Comparison of ENCODE assay signal across 11 cellular contexts in genomic region chr19:38223119-38223523, GRCh38. TPM values are rescaled to one million over a fixed set of nuclear protein-coding genes. Genes with fewer than 3 reads are reported as not detected.
DNase-seq lines count a peak whose midpoint lies in the region; ATAC-seq, FAIRE-seq and TF ChIP-seq lines count a peak whose summit lies in the region.
"Had no signal": no experiment of that assay in that cellular context is flagged by ENCODE, and none has a peak within 500 bp of the region (broad histone marks: within the 10 kb centered on the region; RNA-seq: fewer than 3 reads in every experiment).

No MANE protein-coding gene starts in this region.

- peaks cover 4% of the 10 kb centered on the region for H3K27me3 Mint-ChIP-seq in neural crest cell (ENCODE audit: low read depth)

- intact Hi-C loops in GM12878 (cut with micrococcal nuclease; ENCODE audit: unreplicated experiment): no loop called here

- CTCF ChIA-PET in GM12878 (lab: Yijun Ruan, JAX): no interaction called here

- no peak overlapping the region for H2AFZ ChIP-seq in Karpas-422 (ENCODE audit: low read length)
- no peak overlapping the region; the same call in 1 of the 2 replicates for H2AFZ ChIP-seq in GM12878 (ENCODE audit: control insufficient read depth, low read depth, low read length)

- ATAC-seq in GM12878: no peak

- H3K27ac Mint-ChIP-seq in neural crest cell (ENCODE audit: unreplicated experiment): peak overlapping the region; percentile 72

- H3K4me3 Mint-ChIP-seq in neural crest cell: peak overlapping the region; percentile 56

- H3K27me3 ChIP-seq in Karpas-422 (ENCODE audit: low read length) (no peaks in the 10 kb centered on the region), GM12878 (replicated peaks in 1 of 2; ENCODE audit: control insufficient read depth in 2 of 2, insufficient read depth in 2 of 2, low read length in 1 of 2) (peaks cover 3 to 7% of the 10 kb centered on the region in 2 experiments; a peak in 3 of 4 replicates)

- no peaks in the 10 kb centered on the region for H3K9me3 Mint-ChIP-seq in neural crest cell

- peak overlapping the region; percentile 69; the same call in 1 of the 2 replicates for H3K9ac ChIP-seq in ES-I3 (ENCODE audit: low read depth, low read length)
- peak overlapping the region; percentile 74 for H3K9ac ChIP-seq in Karpas-422 (ENCODE audit: low read length)
- H3K9ac ChIP-seq in GM12878 (ENCODE audit: control insufficient read depth, insufficient read depth, low read length): no peak overlapping the region

- FAIRE-seq in GM12878 (lab: Jason Lieb, UNC): peak; percentile 35

- H3K4me2 ChIP-seq in Karpas-422 (ENCODE audit: low read depth, low read length, poor library complexity, severe bottlenecking): peak overlapping the region; percentile 80
- H3K4me2 ChIP-seq in GM12878 (ENCODE audit: control insufficient read depth, insufficient read depth): peak overlapping the region; percentile 72

- no peak for DNase-seq in Karpas-422
- no peak for DNase-seq in GM12878 (ENCODE audit: low read depth, low spot score)
- DNase-seq in neural crest cell (ENCODE audit: low read depth, low spot score): no peak
- no peak for DNase-seq in cortex of kidney (lab: John Stamatoyannopoulos, UW)
- DNase-seq in NCI-H1436 (lab: John Stamatoyannopoulos, UW): no peak
- no peak for DNase-seq in mucosa of gallbladder (ENCODE audit: low spot score)
- DNase-seq: activated CD4-positive, alpha-beta T cell treated with anti-CD3 and anti-CD28 coated beads for 1 hour; left ventricle myocardium inferior; NCI-H2081 had no signal

- peaks cover 44% of the 10 kb centered on the region for H3K4me1 Mint-ChIP-seq in neural crest cell

- TF ChIP-seq RAD21 in GM12878 (IDR thresholded peaks at IDR 0.05; ENCODE audit: insufficient read depth, low read depth, low read length): no peak

- H3K4me3 ChIP-seq in Karpas-422 (ENCODE audit: low read length) (peak overlapping the region; percentile 73), GM12878 (peak overlapping the region; percentile 89)

- H3K9me2 ChIP-seq in Karpas-422 (replicated peaks; ENCODE audit: insufficient read depth, low read length): no peaks in the 10 kb centered on the region

- BruUV-seq in GM12878 (replicated peaks; lab: Mats Ljungman, UMichigan): no TSS peak

- H3K36me3 ChIP-seq in ES-I3 (ENCODE audit: insufficient read depth, low read length): no peaks in the 10 kb centered on the region
- H3K36me3 ChIP-seq in Karpas-422 (ENCODE audit: insufficient read depth, low read length): no peaks in the 10 kb centered on the region
- H3K36me3 ChIP-seq in GM12878 (ENCODE audit: control insufficient read depth in 2 of 2, insufficient read depth in 2 of 2, low read length in 1 of 2): no peaks in the 10 kb centered on the region
- H3K36me3 ChIP-seq: left ventricle myocardium inferior had no signal

- POLR2A ChIA-PET in GM12878 (lab: Charles Lee): no interaction called here

- SMC1A ChIA-PET in GM12878 (lab: Charles Lee; ENCODE audit: uncharacterized antibody, unreplicated experiment): no interaction called here

- H3K36me3 Mint-ChIP-seq in neural crest cell (ENCODE audit: low read depth): peaks cover 11% of the 10 kb centered on the region

- peaks cover 3% of the 10 kb centered on the region; the same call in 1 of the 2 replicates for H4K20me1 ChIP-seq in Karpas-422 (ENCODE audit: insufficient read depth, low read depth, low read length)
- H4K20me1 ChIP-seq in GM12878 (ENCODE audit: control insufficient read depth, insufficient read depth): no peaks in the 10 kb centered on the region

- TF ChIP-seq EP300 in GM12878 (IDR thresholded peaks at IDR 0.05; ENCODE audit: borderline replicate concordance in 1 of 2, control insufficient read depth in 1 of 2, low read depth in 2 of 2, low read length in 2 of 2): no peak

- H3K27ac ChIP-seq in Karpas-422 (ENCODE audit: low read length): no peak overlapping the region
- H3K27ac ChIP-seq in GM12878 (ENCODE audit: control insufficient read depth, insufficient read depth): no peak overlapping the region
- H3K27ac ChIP-seq: left ventricle myocardium inferior had no signal

- peaks cover 18% of the 10 kb centered on the region for H3K4me1 ChIP-seq in ES-I3 (ENCODE audit: insufficient read depth, low read length)
- H3K4me1 ChIP-seq in Karpas-422 (ENCODE audit: low read length): peaks cover 15% of the 10 kb centered on the region
- H3K4me1 ChIP-seq in GM12878 (ENCODE audit: control insufficient read depth, insufficient read depth, low read length): 0 out of 2 replicates have a peak, but pooled peaks cover 4% of the 10 kb centered on the region

- TF ChIP-seq CTCF in GM12878 (IDR thresholded peaks at IDR 0.05 in 2 of 3, conservative IDR thresholded peaks at IDR 0.05 in 1 of 3; ENCODE audit: control insufficient read depth in 2 of 3, extremely low read depth in 1 of 3, insufficient read depth in 1 of 3, low read depth in 3 of 3, low read length in 3 of 3): no peak
- TF ChIP-seq CTCF in neural crest cell (conservative IDR thresholded peaks at IDR 0.05): no peak

- H3K9me3 ChIP-seq in ES-I3 (ENCODE audit: control insufficient read depth, insufficient read depth, low read length) (no peaks in the 10 kb centered on the region), Karpas-422 (ENCODE audit: low read length) (no peaks in the 10 kb centered on the region), GM12878 (replicated peaks; ENCODE audit: control insufficient read depth, insufficient read depth, low read length) (no peaks in the 10 kb centered on the region)
- H3K9me3 ChIP-seq: left ventricle myocardium inferior had no signal

- in situ Hi-C loops in GM12878 (cut with MboI): no loop called here

- RAD21 ChIA-PET in GM12878 (lab: Charles Lee; ENCODE audit: unreplicated experiment): no interaction called here

- 65% methylated on average over 3 of the region's 3 CpGs for WGBS in GM12878 (ENCODE audit: insufficient coverage, insufficient replicate concordance, low lambda C conversion rate, missing lambda C conversion rate)

- no peak for TF ChIP-seq POLR2A in GM12878 (IDR thresholded peaks at IDR 0.05; ENCODE audit: low read depth, low read length)

- H3K79me2 ChIP-seq in Karpas-422 (ENCODE audit: low read length): peaks cover 8% of the 10 kb centered on the region; the same call in 1 of the 2 replicates
- H3K79me2 ChIP-seq in GM12878 (ENCODE audit: control insufficient read depth, insufficient read depth, low read length): no peaks in the 10 kb centered on the region

RNA-seq across cellular contexts. Expression of gene DPF1, which starts 0.9 kb away (rescaled TPM):
- total RNA-seq in Karpas-422 (2014; rRNA removed; shearing (Covaris generic); ENCODE audit: low replicate concordance): 2.5 and 3.2 TPM in 2 replicates
- 1.0 and 2.1 TPM in 2 replicates for total RNA-seq in GM12878 (2013; cell fraction: nucleolus; rRNA removed)
- total RNA-seq in GM12878 (2014; rRNA removed) (1.7 and 2.4 TPM in 2 replicates), GM12878 (2014; rRNA removed; fragmentation: Illumina TruSeq; extraction: Trizol) (1.6 and 2.3 TPM in 2 replicates), GM12878 (2021) (3.8 and 4.0 TPM in 2 replicates), neural crest cell (31.7 and 35.5 TPM in 2 replicates), mucosa of gallbladder (0.12 TPM)
- 0.38 TPM for polyA plus RNA-seq in GM12878 (2011; ENCODE audit: low read depth)
- polyA plus RNA-seq in GM12878 (2011; rRNA removed) (0.30 and 0.65 TPM in 2 replicates), GM12878 (2014; fragmentation: Illumina TruSeq; extraction: Trizol) (1.1 and 2.2 TPM in 2 replicates), GM12878 (2014; fragmentation: Nextera tagmentation; extraction: Ambion mirVana) (under 1 TPM; 0.11 to 0.18 TPM), GM12878 (2014; rRNA removed) (4.3 and 4.9 TPM in 2 replicates), GM12878 (2016; fragmentation: Nextera tagmentation; extraction: Ambion mirVana) (1 to 10 TPM; 4.0 to 4.2 TPM)
- polyA plus RNA-seq in GM12878 (2011; cell fraction: cytosol; rRNA removed): 1.4 and 2.4 TPM in 2 replicates
- polyA plus RNA-seq in GM12878 (2011; cell fraction: nucleus; rRNA removed): 1.9 and 3.6 TPM in 2 replicates
- polyA plus RNA-seq in GM12878 (2012): 1.4 and 1.9 TPM in 2 replicates
- polyA minus RNA-seq in GM12878 (2011; rRNA and poly(A)+ RNA removed): 0.37 and 2.0 TPM in 2 replicates
- 0.62 and 1.3 TPM in 2 replicates for polyA minus RNA-seq in GM12878 (2011; cell fraction: cytosol; rRNA and poly(A)+ RNA removed)
- polyA minus RNA-seq in GM12878 (2011; cell fraction: nucleus; rRNA and poly(A)+ RNA removed): 0.36 and 1.1 TPM in 2 replicates

RNA-seq across cellular contexts. Expression of gene PPP1R14A, which starts 33.1 kb away (rescaled TPM):
- total RNA-seq in Karpas-422 (2014; rRNA removed; shearing (Covaris generic); ENCODE audit: low replicate concordance): not detected in 2 replicates
- not detected in 2 replicates for total RNA-seq in GM12878 (2013; cell fraction: nucleolus; rRNA removed)
- not detected in 2 replicates for total RNA-seq in GM12878 (2014; rRNA removed)
- not detected in 2 replicates for total RNA-seq in GM12878 (2014; rRNA removed; fragmentation: Illumina TruSeq; extraction: Trizol)
- total RNA-seq in GM12878 (2021): not detected in 2 replicates
- polyA plus RNA-seq in GM12878 (2011; ENCODE audit: low read depth): not detected
- polyA plus RNA-seq in GM12878 (2011; rRNA removed): not detected in 2 replicates
- not detected in 2 replicates for polyA plus RNA-seq in GM12878 (2011; cell fraction: cytosol; rRNA removed)
- polyA plus RNA-seq in GM12878 (2011; cell fraction: nucleus; rRNA removed): not detected in 2 replicates
- not detected in 2 replicates for polyA plus RNA-seq in GM12878 (2012)
- polyA plus RNA-seq in GM12878 (2014; fragmentation: Illumina TruSeq; extraction: Trizol): not detected in 2 replicates
- not detected for polyA plus RNA-seq in GM12878 (2014; fragmentation: Nextera tagmentation; extraction: Ambion mirVana)
- not detected in 2 replicates for polyA plus RNA-seq in GM12878 (2014; rRNA removed)
- not detected for polyA plus RNA-seq in GM12878 (2016; fragmentation: Nextera tagmentation; extraction: Ambion mirVana)
- polyA minus RNA-seq in GM12878 (2011; rRNA and poly(A)+ RNA removed): not detected in 2 replicates
- polyA minus RNA-seq in GM12878 (2011; cell fraction: cytosol; rRNA and poly(A)+ RNA removed): not detected in 2 replicates
- not detected in 2 replicates for polyA minus RNA-seq in GM12878 (2011; cell fraction: nucleus; rRNA and poly(A)+ RNA removed)
- 1.2 and 1.7 TPM in 2 replicates for total RNA-seq in neural crest cell
- 180 TPM for total RNA-seq in mucosa of gallbladder
- total RNA-seq: RPMI7951 had no signal

RNA-seq across cellular contexts. Expression of gene SPINT2, which starts 41.3 kb away (rescaled TPM):
- 0.22 and 1.7 TPM in 2 replicates for total RNA-seq in Karpas-422 (2014; rRNA removed; shearing (Covaris generic); ENCODE audit: low replicate concordance)
- 3.9 and 5.4 TPM in 2 replicates for total RNA-seq in GM12878 (2013; cell fraction: nucleolus; rRNA removed)
- 17.8 and 27.0 TPM in 2 replicates for total RNA-seq in GM12878 (2014; rRNA removed)
- total RNA-seq in GM12878 (2014; rRNA removed; fragmentation: Illumina TruSeq; extraction: Trizol): 17.3 and 17.5 TPM in 2 replicates
- total RNA-seq in GM12878 (2021): 18.8 and 25.8 TPM in 2 replicates
- 7.5 TPM for polyA plus RNA-seq in GM12878 (2011; ENCODE audit: low read depth)
- 0.15 and 0.27 TPM in 2 replicates for polyA plus RNA-seq in GM12878 (2011; rRNA removed)
- polyA plus RNA-seq in GM12878 (2011; cell fraction: cytosol; rRNA removed): 0.21 and 0.64 TPM in 2 replicates
- polyA plus RNA-seq in GM12878 (2011; cell fraction: nucleus; rRNA removed): 0.49 TPM in 1 of 2 replicates, not detected in the other
- polyA plus RNA-seq in GM12878 (2012): 10.9 and 14.1 TPM in 2 replicates
- 6.9 and 14.1 TPM in 2 replicates for polyA plus RNA-seq in GM12878 (2014; fragmentation: Illumina TruSeq; extraction: Trizol)
- polyA plus RNA-seq in GM12878 (2014; fragmentation: Nextera tagmentation; extraction: Ambion mirVana): 10 to 100 TPM in 1 of 2 experiments, 1 to 10 TPM in 1; 6.5 to 10.2 TPM
- polyA plus RNA-seq in GM12878 (2014; rRNA removed): 19.8 and 22.6 TPM in 2 replicates
- polyA plus RNA-seq in GM12878 (2016; fragmentation: Nextera tagmentation; extraction: Ambion mirVana): 10 to 100 TPM; 22.2 to 26.5 TPM
- 0.44 TPM in 1 of 2 replicates, not detected in the other for polyA minus RNA-seq in GM12878 (2011; rRNA and poly(A)+ RNA removed)
- not detected in 2 replicates for polyA minus RNA-seq in GM12878 (2011; cell fraction: cytosol; rRNA and poly(A)+ RNA removed)
- not detected in 2 replicates for polyA minus RNA-seq in GM12878 (2011; cell fraction: nucleus; rRNA and poly(A)+ RNA removed)
- 9.2 and 9.6 TPM in 2 replicates for total RNA-seq in neural crest cell
- 567 TPM for total RNA-seq in mucosa of gallbladder

Comparison
In these comparisons a context has a peak if more than half of its experiments do, and no peak if none do; other contexts are left out.
1. RNA of gene PPP1R14A, which starts 33.1 kb away (total RNA-seq): 180 TPM in mucosa of gallbladder (single experiment); 1.2 to 1.7 TPM in neural crest cell, not detected in Karpas-422 and not detected in GM12878; every median in the first group is over 10 times any median in the second.
2. RNA of gene SPINT2, which starts 41.3 kb away (total RNA-seq): 567 TPM in mucosa of gallbladder (single experiment); 3.9 to 27.0 TPM in GM12878, 9.2 to 9.6 TPM in neural crest cell and 0.22 to 1.7 TPM in Karpas-422; every median in the first group is over 10 times any median in the second.